1 cellular context compared by ENCODE assay signal in the genomic region with DNA sequence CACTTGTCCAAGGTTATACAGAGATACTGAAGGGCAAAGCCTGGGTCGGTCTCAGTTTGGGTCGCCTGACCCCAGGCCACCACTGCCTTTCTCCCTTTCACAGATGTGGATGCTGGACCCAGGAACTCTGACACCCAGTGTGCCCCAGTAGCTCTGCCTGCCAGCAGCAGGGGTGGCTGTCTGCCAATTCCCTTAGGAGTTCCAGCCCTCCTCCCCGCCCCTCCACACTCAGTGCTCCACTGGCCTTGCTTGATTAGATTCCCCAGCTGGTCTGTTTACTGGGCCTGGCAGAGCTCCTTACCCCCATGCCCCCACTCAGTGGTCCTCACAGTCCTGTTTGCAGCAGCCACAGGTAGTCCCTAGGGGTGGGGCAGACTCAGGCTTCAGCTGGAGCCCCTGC.
TF ChIP-seq lines count a peak whose summit lies in the region.

No MANE protein-coding gene starts in this region.

TF ChIP-seq in HepG2, 621 proteins besides CTCF, POLR2A, EP300 and RAD21 (continued from another document):
- peak; percentile 58; the same call in 1 of the 2 replicates for TF ChIP-seq ZNF687 (CRISPR knock-in tag; IDR thresholded peaks at IDR 0.05)
- peak; percentile 65 for TF ChIP-seq ZNF740 (CRISPR knock-in tag; IDR thresholded peaks at IDR 0.05)
- TF ChIP-seq, protein P1, sequence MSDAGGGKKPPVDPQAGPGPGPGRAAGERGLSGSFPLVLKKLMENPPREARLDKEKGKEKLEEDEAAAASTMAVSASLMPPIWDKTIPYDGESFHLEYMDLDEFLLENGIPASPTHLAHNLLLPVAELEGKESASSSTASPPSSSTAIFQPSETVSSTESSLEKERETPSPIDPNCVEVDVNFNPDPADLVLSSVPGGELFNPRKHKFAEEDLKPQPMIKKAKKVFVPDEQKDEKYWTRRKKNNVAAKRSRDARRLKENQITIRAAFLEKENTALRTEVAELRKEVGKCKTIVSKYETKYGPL (CRISPR knock-in tag; IDR thresholded peaks at IDR 0.05), result no peak
- TF ChIP-seq ARID4A (CRISPR knock-in tag; IDR thresholded peaks at IDR 0.05; ENCODE audit: borderline replicate concordance), result 0 out of 2 replicates have a peak, but pooled peaks have one; percentile 10
- TF ChIP-seq ZSCAN25 (CRISPR knock-in tag; IDR thresholded peaks at IDR 0.05), result no peak
- no peak for TF ChIP-seq LBX2 (CRISPR knock-in tag; IDR thresholded peaks at IDR 0.05; ENCODE audit: borderline replicate concordance)
- TF ChIP-seq ZBTB8A (CRISPR knock-in tag; IDR thresholded peaks at IDR 0.05; ENCODE audit: borderline replicate concordance, low read depth), result no peak
- peak; percentile 99 for TF ChIP-seq ZNF263 (CRISPR knock-in tag; IDR thresholded peaks at IDR 0.05)
